Comparison of ENCODE assay signal across 13 cellular contexts in genomic region chr5:96017951-96018350, GRCh38. TPM values are rescaled to one million over a fixed set of nuclear protein-coding genes. Genes with fewer than 3 reads are reported as not detected.
DNase-seq lines count a peak whose midpoint lies in the region; TF ChIP-seq lines count a peak whose summit lies in the region.
"Had no signal": no experiment of that assay in that cellular context is flagged by ENCODE, and none has a peak within 500 bp of the region (broad histone marks: within the 10 kb centered on the region; RNA-seq: fewer than 3 reads in every experiment).

No MANE protein-coding gene starts in this region.

- no peak overlapping the region for H3K4me3 ChIP-seq in epithelial cell of esophagus (ENCODE audit: low read length)
- H3K4me3 ChIP-seq in skeletal muscle cell (ENCODE audit: low read depth, low read length): no peak overlapping the region
- H3K4me3 ChIP-seq: spleen had no signal

- TF ChIP-seq CTCF in epithelial cell of esophagus (IDR thresholded peaks at IDR 0.05; ENCODE audit: insufficient read depth, low read depth, low read length, missing control alignments): no peak

- DNase-seq in ELR (ENCODE audit: low read depth) (peak; percentile 87), NCI-H460 (ENCODE audit: extremely low read depth, low read depth) (peak; percentile 53), epithelial cell of esophagus (ENCODE audit: low read depth) (peak; percentile 82), skeletal muscle cell (ENCODE audit: low read depth) (peak; percentile 69), NCI-H345 treated with DMSO at 0.1 percent for 48 hours (lab: John Stamatoyannopoulos, UW; ENCODE audit: unreplicated experiment) (no peak)
- DNase-seq in activated naive CD4-positive, alpha-beta T cell treated with Interleukin-2 at 50 U/mL for 16 hours: no peak
- DNase-seq in stimulated activated CD4-positive, alpha-beta T cell treated with anti-CD3 and anti-CD28 coated beads, Interleukin-12 subunit alpha, Interleukin-12 subunit beta, amount 100 ng/mL, for 4 hours: no peak
- DNase-seq: activated CD8-positive, alpha-beta T cell treated with anti-CD3 and anti-CD28 coated beads for 36 hours; Calu3; KBM-7; NCI-H1436 treated with DMSO at 0.1 percent for 48 hours; NK-92 treated with Interleukin-12 subunit alpha and Interleukin-12 subunit beta, amount 100 ng/mL, for 24 hours; spleen had no signal

RNA-seq across cellular contexts. Expression of gene ELL2, which starts 56.3 kb away (rescaled TPM):
- 87.5 and 92.3 TPM in 2 replicates for total RNA-seq in NCI-H460 (2014; rRNA removed; shearing (Covaris generic))
- 26.8 and 42.5 TPM in 2 replicates for polyA plus RNA-seq in NCI-H460 (2014; cell fraction: nucleus; rRNA removed)

Comparison
In these comparisons a context has a peak if more than half of its experiments do, and no peak if none do; other contexts are left out.
1. DNase-seq: peak in ELR (single experiment), NCI-H460 (single experiment), epithelial cell of esophagus (single experiment) and skeletal muscle cell (single experiment); none in activated naive CD4-positive, alpha-beta T cell treated with Interleukin-2 at 50 U/mL for 16 hours (single experiment), NCI-H345 treated with DMSO at 0.1 percent for 48 hours (single experiment) and stimulated activated CD4-positive, alpha-beta T cell treated with anti-CD3 and anti-CD28 coated beads, Interleukin-12 subunit alpha, Interleukin-12 subunit beta, amount 100 ng/mL, for 4 hours (single experiment).